In the genomic region with DNA sequence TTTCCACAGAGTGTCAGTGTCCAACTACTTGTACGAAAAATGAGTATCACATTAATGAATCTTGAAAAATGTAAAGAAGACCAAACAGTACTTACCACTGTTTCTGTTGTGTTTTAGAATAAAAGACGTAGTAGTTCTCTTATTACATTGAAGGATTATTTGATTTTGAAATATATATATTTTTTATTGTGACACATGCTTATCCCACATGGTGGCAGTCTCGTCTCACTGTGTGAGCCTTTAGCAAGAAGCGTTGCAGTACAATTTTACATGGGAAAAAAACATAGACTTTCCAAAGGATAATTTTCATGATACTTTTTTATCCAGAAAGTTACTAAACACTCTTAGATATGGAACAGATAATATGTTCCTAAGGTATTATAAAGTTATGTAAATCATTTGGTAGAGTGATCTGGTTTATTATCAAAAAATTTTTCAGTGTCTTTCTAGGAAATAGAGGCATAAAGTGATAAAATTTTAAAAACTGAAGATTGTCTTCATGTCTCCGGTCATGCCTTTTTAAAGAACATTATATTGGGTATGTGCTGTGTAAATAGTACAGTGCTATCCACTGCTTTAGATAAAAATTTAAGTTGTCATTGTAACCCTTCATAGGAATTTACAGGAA, we compare ENCODE assay signal across 9 cellular contexts.
A peak's percentile ranks its signal among the peaks of the same experiment; 100 is the strongest.
DNase-seq lines count a peak whose midpoint lies in the region; ATAC-seq, FAIRE-seq and TF ChIP-seq lines count a peak whose summit lies in the region.
"Had no signal": no experiment of that assay in that cellular context is flagged by ENCODE, and none has a peak within 500 bp of the region (broad histone marks: within the 10 kb centered on the region; RNA-seq: fewer than 3 reads in every experiment).

No MANE protein-coding gene starts in this region.

- H3K36me3 ChIP-seq in HEK293 (ENCODE audit: control insufficient read depth in 2 of 2, insufficient read depth in 1 of 2, low read length in 2 of 2): no peaks in the 10 kb centered on the region
- H3K36me3 ChIP-seq in hepatocyte (replicated peaks; ENCODE audit: insufficient read depth, low read depth): no peaks in the 10 kb centered on the region

- H3K27ac ChIP-seq in HEK293 (ENCODE audit: extremely low read depth, low read depth, low read length): no peak overlapping the region
- no peak overlapping the region for H3K27ac ChIP-seq in hepatocyte

- no peak overlapping the region for H2AFZ ChIP-seq in hepatocyte

- TF ChIP-seq CTCF in AG09319 (IDR thresholded peaks at IDR 0.05; ENCODE audit: low read depth, low read length) (peak; percentile 21), HEK293 (tag by site-specific recombination; IDR thresholded peaks at IDR 0.05) (no peak; the same call in 1 of the 2 replicates), hepatocyte (IDR thresholded peaks at IDR 0.05; ENCODE audit: poor library complexity) (peak; percentile 64)

- no peak overlapping the region for H3K4me2 ChIP-seq in hepatocyte

- POLR2A ChIA-PET in HEK293 (lab: Yijun Ruan, JAX): no interaction called here

- no peak overlapping the region for H3K4me3 ChIP-seq in HEK293 (ENCODE audit: low read depth, low read length)
- H3K4me3 ChIP-seq in hepatocyte: no peak overlapping the region

- no peaks in the 10 kb centered on the region for H4K20me1 ChIP-seq in hepatocyte (ENCODE audit: insufficient read depth, poor library complexity, severe bottlenecking)

- CTCF ChIA-PET in HEK293 (lab: Yijun Ruan, JAX): interaction anchor here (0.7 to 3.4 kb wide), 6 partner anchors 8 to 775 kb away, joined by 3 to 19 read pairs (median 4); no protein-coding TSS in a partner anchor

- ATAC-seq in HG03159 (IDR thresholded peaks at IDR 0.05; ENCODE audit: unreplicated experiment) (no peak), GM19023 (IDR thresholded peaks at IDR 0.05; ENCODE audit: unreplicated experiment) (no peak), GM19395 (IDR thresholded peaks at IDR 0.05; ENCODE audit: unreplicated experiment) (no peak)

- H3K9me2 ChIP-seq in hepatocyte (replicated peaks; ENCODE audit: insufficient read depth): no peaks in the 10 kb centered on the region

- 62% methylated on average over 5 of the region's 5 CpGs for WGBS in hepatocyte (ENCODE audit: low lambda C conversion rate, missing lambda C conversion rate)

- no peak for DNase-seq in AG09319 (ENCODE audit: extremely low read depth, low read depth)
- DNase-seq in hepatocyte (ENCODE audit: low spot score): peak; percentile 43
- DNase-seq in activated gamma-delta T cell (lab: John Stamatoyannopoulos, UW): no peak
- DNase-seq: NCI-H2029 treated with DMSO at 0.1 percent for 48 hours had no signal

- H3K27me3 ChIP-seq in hepatocyte: no peaks in the 10 kb centered on the region

- FAIRE-seq in TTC549 (lab: Jason Lieb, UNC): peak; percentile 80

- H3K79me2 ChIP-seq in hepatocyte: no peaks in the 10 kb centered on the region

- no peaks in the 10 kb centered on the region for H3K9me3 ChIP-seq in HEK293 (ENCODE audit: control insufficient read depth, insufficient read depth, low read depth, low read length)
- no peaks in the 10 kb centered on the region for H3K9me3 ChIP-seq in hepatocyte (ENCODE audit: low read depth)

- H3K4me1 ChIP-seq in HEK293 (ENCODE audit: control insufficient read depth, insufficient read depth, low read length) (no peaks in the 10 kb centered on the region), hepatocyte (ENCODE audit: insufficient read depth) (no peaks in the 10 kb centered on the region)

TF ChIP-seq in HEK293, 187 proteins besides CTCF, POLR2A, EP300 and RAD21:
- TF ChIP-seq, protein P1, sequence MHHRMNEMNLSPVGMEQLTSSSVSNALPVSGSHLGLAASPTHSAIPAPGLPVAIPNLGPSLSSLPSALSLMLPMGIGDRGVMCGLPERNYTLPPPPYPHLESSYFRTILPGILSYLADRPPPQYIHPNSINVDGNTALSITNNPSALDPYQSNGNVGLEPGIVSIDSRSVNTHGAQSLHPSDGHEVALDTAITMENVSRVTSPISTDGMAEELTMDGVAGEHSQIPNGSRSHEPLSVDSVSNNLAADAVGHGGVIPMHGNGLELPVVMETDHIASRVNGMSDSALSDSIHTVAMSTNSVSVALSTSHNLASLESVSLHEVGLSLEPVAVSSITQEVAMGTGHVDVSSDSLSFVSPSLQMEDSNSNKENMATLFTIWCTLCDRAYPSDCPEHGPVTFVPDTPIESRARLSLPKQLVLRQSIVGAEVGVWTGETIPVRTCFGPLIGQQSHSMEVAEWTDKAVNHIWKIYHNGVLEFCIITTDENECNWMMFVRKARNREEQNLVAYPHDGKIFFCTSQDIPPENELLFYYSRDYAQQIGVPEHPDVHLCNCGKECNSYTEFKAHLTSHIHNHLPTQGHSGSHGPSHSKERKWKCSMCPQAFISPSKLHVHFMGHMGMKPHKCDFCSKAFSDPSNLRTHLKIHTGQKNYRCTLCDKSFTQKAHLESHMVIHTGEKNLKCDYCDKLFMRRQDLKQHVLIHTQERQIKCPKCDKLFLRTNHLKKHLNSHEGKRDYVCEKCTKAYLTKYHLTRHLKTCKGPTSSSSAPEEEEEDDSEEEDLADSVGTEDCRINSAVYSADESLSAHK (tag by site-specific recombination; IDR thresholded peaks at IDR 0.05): no peak
- TF ChIP-seq ZNF548 (tag by site-specific recombination; IDR thresholded peaks at IDR 0.05): no peak
- peak; percentile 64 for TF ChIP-seq ZNF654 (tag by site-specific recombination; IDR thresholded peaks at IDR 0.05; ENCODE audit: low read depth)
